In the genomic region with DNA sequence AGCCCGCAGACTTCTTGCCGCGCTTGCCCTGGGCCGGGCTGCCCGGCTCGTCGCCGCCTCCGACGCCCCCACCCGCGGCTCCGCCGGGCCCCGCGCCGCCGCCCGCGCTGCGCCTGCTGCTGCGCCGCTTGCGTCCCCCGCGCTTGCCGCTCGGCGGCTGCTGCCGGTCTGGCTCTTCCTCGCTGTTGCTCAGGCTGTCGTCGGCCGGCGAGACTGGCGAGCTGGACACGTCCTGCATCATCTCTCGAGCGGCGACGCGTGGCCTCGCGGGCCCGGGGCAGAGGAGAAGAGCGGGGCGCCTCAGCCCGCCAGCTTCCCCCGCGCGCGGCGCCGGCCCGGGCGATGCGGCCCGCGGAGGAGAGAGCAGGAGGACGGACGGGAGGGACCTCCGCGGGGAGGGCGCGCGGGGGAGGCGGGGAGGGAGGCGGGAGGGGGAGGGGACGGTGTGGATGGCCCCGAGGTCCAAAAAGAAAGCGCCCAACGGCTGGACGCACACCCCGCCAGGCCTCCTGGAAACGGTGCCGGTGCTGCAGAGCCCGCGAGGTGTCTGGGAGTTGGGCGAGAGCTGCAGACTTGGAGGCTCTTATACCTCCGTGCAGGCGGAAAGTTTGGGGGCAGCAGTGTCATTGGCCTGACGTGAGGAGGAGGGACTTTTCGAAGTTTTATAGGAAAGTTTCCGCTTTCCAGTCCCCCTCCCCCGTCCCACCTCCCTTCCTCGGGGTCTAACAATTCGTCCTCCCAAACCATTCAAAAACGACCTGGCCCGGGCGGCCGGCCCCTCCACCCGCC, we compare ENCODE assay signal across 7 cellular contexts. TPM values are rescaled to one million over a fixed set of nuclear protein-coding genes. Genes with fewer than 3 reads are reported as not detected.
A peak's percentile ranks its signal among the peaks of the same experiment; 100 is the strongest.
DNase-seq lines count a peak whose midpoint lies in the region; ATAC-seq lines count a peak whose summit lies in the region.

A gene (minus strand): TSS at position 556 of the 789 bp plus-strand sequence. CDS start 315 bp downstream, at position 241.

- H3K4me1 Mint-ChIP-seq in activated naive CD8-positive, alpha-beta T cell treated with anti-CD3 and anti-CD28 coated beads, Interleukin-2, amount 10 ng/mL, durations not matched to agents 7 days and 5 days: peaks cover 2% of the 10 kb centered on the region

- DNase-seq in activated naive CD8-positive, alpha-beta T cell treated with anti-CD3 and anti-CD28 coated beads, Interleukin-2, amount 10 ng/mL, durations not matched to agents 7 days and 5 days: peak; percentile 48
- DNase-seq in right cardiac atrium: peak; percentile 78 to 89 (median 86)
- no peak for DNase-seq in stimulated activated CD8-positive, alpha-beta memory T cell treated with anti-CD3 and anti-CD28 coated beads, Interleukin-4, amount 100 ng/mL, for 48 hours
- no peak for DNase-seq in stimulated activated naive CD4-positive, alpha-beta T cell treated with Interleukin-2 at 50 U/mL for 16 hours (lab: John Stamatoyannopoulos, UW)

- intact Hi-C loops in right cardiac atrium (cut with DNase I): no loop called here

- H3K4me1 ChIP-seq in HUES64 (ENCODE audit: insufficient read depth, low read length) (peaks cover 20% of the 10 kb centered on the region), right cardiac atrium (ENCODE audit: control insufficient read depth, insufficient read depth, low read length) (no peaks in the 10 kb centered on the region), skeletal muscle tissue (ENCODE audit: control insufficient read depth in 3 of 3, insufficient read depth in 3 of 3, low read length in 3 of 3) (peaks cover 5 to 13% (median 13%) of the 10 kb centered on the region in 3 donors)

- POLR2A ChIA-PET in activated naive CD8-positive, alpha-beta T cell treated with anti-CD3 and anti-CD28 coated beads, Interleukin-2, amount 10 ng/mL, durations not matched to agents 7 days and 5 days (lab: Charles Lee): no interaction called here

- H3K4me3 ChIP-seq in HUES64 (ENCODE audit: low read length) (peak within 1 kb of the TSS; percentile 69), right cardiac atrium (ENCODE audit: low read length) (peak within 1 kb of the TSS; percentile 66), skeletal muscle tissue (ENCODE audit: low read length in 3 of 3) (peak within 1 kb of the TSS; percentile 64 to 77 (median 71))

- no peaks in the 10 kb centered on the region for H3K9me3 Mint-ChIP-seq in activated naive CD8-positive, alpha-beta T cell treated with anti-CD3 and anti-CD28 coated beads, Interleukin-2, amount 10 ng/mL, durations not matched to agents 7 days and 5 days

- H3K27me3 ChIP-seq in HUES64 (ENCODE audit: insufficient read depth, low read length) (peaks cover 96% of the 10 kb centered on the region), right cardiac atrium (ENCODE audit: control insufficient read depth, insufficient read depth) (no peaks in the 10 kb centered on the region), skeletal muscle tissue (ENCODE audit: control insufficient read depth in 3 of 3, insufficient read depth in 3 of 3, low read length in 3 of 3) (peaks cover 59 to 78% (median 71%) of the 10 kb centered on the region in 3 donors)

- H3K36me3 Mint-ChIP-seq in activated naive CD8-positive, alpha-beta T cell treated with anti-CD3 and anti-CD28 coated beads, Interleukin-2, amount 10 ng/mL, durations not matched to agents 7 days and 5 days: no peaks in the 10 kb centered on the region

- peak within 1 kb of the TSS; percentile 13 for H3K4me3 Mint-ChIP-seq in activated naive CD8-positive, alpha-beta T cell treated with anti-CD3 and anti-CD28 coated beads, Interleukin-2, amount 10 ng/mL, durations not matched to agents 7 days and 5 days

- H3K9me3 ChIP-seq in HUES64 (ENCODE audit: insufficient read depth, low read depth, low read length) (no peaks in the 10 kb centered on the region), right cardiac atrium (ENCODE audit: control insufficient read depth, low read length) (no peaks in the 10 kb centered on the region), skeletal muscle tissue (ENCODE audit: control insufficient read depth in 3 of 3, low read length in 3 of 3) (no peaks in the 10 kb centered on the region)

- WGBS in HUES64: under 1% methylated on average over 92 of the region's 92 CpGs
- WGBS in right cardiac atrium: 1% methylated on average over 92 of the region's 92 CpGs

- H3K27ac ChIP-seq in HUES64 (ENCODE audit: low read depth, low read length): no peak within 1 kb of the TSS
- H3K27ac ChIP-seq in right cardiac atrium (ENCODE audit: low read length): no peak within 1 kb of the TSS
- H3K27ac ChIP-seq in skeletal muscle tissue (ENCODE audit: low read depth, low read length): no peak within 1 kb of the TSS

- H3K27me3 Mint-ChIP-seq in activated naive CD8-positive, alpha-beta T cell treated with anti-CD3 and anti-CD28 coated beads, Interleukin-2, amount 10 ng/mL, durations not matched to agents 7 days and 5 days: peaks cover 66% of the 10 kb centered on the region

- peak within 1 kb of the TSS; percentile 42; the same call in 1 of the 2 replicates for H3K9ac ChIP-seq in HUES64 (ENCODE audit: low read depth, low read length)
- peak within 1 kb of the TSS; percentile 7 to 57 (median 32) for H3K9ac ChIP-seq in skeletal muscle tissue (ENCODE audit: low read depth in 1 of 3, low read length in 3 of 3)

- H3K36me3 ChIP-seq in HUES64 (ENCODE audit: insufficient read depth, low read length): no peaks in the 10 kb centered on the region
- no peaks in the 10 kb centered on the region for H3K36me3 ChIP-seq in skeletal muscle tissue (ENCODE audit: control insufficient read depth in 3 of 3, insufficient read depth in 3 of 3, low read length in 3 of 3)

- peak; percentile 44 for ATAC-seq in GM18511 (IDR thresholded peaks at IDR 0.05; ENCODE audit: unreplicated experiment)
- ATAC-seq in activated naive CD8-positive, alpha-beta T cell treated with anti-CD3 and anti-CD28 coated beads, Interleukin-2, amount 10 ng/mL, durations not matched to agents 7 days and 5 days (ENCODE audit: low read depth): no peak
- peak; percentile 87 to 91 for ATAC-seq in right cardiac atrium

- H3K27ac Mint-ChIP-seq in activated naive CD8-positive, alpha-beta T cell treated with anti-CD3 and anti-CD28 coated beads, Interleukin-2, amount 10 ng/mL, durations not matched to agents 7 days and 5 days: peak within 1 kb of the TSS; percentile 42

RNA-seq across cellular contexts. Expression of the gene that starts here (rescaled TPM):
- polyA plus RNA-seq in HUES64 (2013, experiment 1 of 2): 3.5 TPM
- polyA plus RNA-seq in HUES64 (2013, experiment 2 of 2): 2.6 TPM
- total RNA-seq in activated naive CD8-positive, alpha-beta T cell treated with anti-CD3 and anti-CD28 coated beads, Interleukin-2, amount 10 ng/mL, durations not matched to agents 7 days and 5 days: not detected
- total RNA-seq in right cardiac atrium: 1 to 10 TPM; 2.3 to 4.4 (median 3.2) TPM
- polyA plus RNA-seq in right cardiac atrium: 3.6 TPM
- total RNA-seq in skeletal muscle tissue: 12.0 TPM

Comparison
In these comparisons a context has a peak if more than half of its experiments do, and no peak if none do; other contexts are left out.
1. Peak in DNase-seq in activated naive CD8-positive, alpha-beta T cell treated with anti-CD3 and anti-CD28 coated beads, Interleukin-2, amount 10 ng/mL, durations not matched to agents 7 days and 5 days; RNA of the gene not detected or under 1 TPM.
2. DNase-seq: peak in right cardiac atrium (3 of 3); none in stimulated activated CD8-positive, alpha-beta memory T cell treated with anti-CD3 and anti-CD28 coated beads, Interleukin-4, amount 100 ng/mL, for 48 hours (single experiment) and stimulated activated naive CD4-positive, alpha-beta T cell treated with Interleukin-2 at 50 U/mL for 16 hours (single experiment).
3. Peak in every context shown above with its lines, with median percentiles within 50 percentile points of each other: H3K4me3 ChIP-seq.